Comparison of ENCODE assay signal across 23 cellular contexts in the genomic region with DNA sequence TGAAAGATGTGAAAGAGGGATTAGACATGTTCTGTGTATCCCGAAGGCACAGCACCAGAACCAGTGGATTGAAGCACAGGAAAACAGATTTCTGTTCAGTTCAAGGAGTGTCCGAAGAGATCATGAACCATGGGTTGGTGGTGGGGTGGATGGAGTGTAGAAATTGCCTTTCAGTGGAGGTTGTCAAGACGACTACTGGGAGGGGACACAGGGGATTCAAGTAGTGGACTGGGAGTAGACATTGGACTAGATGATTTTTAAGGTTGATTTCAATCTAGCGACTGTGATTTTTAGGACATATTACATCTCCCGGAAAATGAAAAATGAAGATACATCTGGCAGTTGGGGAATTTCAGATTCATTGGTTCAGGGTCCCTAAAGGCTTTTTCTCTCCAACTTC. TPM values are rescaled to one million over a fixed set of nuclear protein-coding genes. Genes with fewer than 3 reads are reported as not detected.
DNase-seq lines count a peak whose midpoint lies in the region; ATAC-seq, FAIRE-seq and TF ChIP-seq lines count a peak whose summit lies in the region.
"Had no signal": no experiment of that assay in that cellular context is flagged by ENCODE, and none has a peak within 500 bp of the region (broad histone marks: within the 10 kb centered on the region; RNA-seq: fewer than 3 reads in every experiment).

No MANE protein-coding gene starts in this region.

- peak overlapping the region; percentile 58 for H2BK15ac ChIP-seq in mesenchymal stem cell (ENCODE audit: low read depth, poor library complexity, severe bottlenecking)

- no peaks in the 10 kb centered on the region for H3K9me3 Mint-ChIP-seq in T-helper 1 cell treated with Interleukin-12 subunit alpha and Interleukin-12 subunit beta and Interleukin-4 antibody, amounts not matched to agents 30 μg/mL and 1 μg/mL, for 36 hours
- H3K9me3 Mint-ChIP-seq in CD8-positive, alpha-beta T cell: no peaks in the 10 kb centered on the region
- H3K9me3 Mint-ChIP-seq in activated CD8-positive, alpha-beta T cell treated with anti-CD3 and anti-CD28 coated beads, Interleukin-2, amount 10 ng/mL, durations not matched to agents 7 days and 5 days (ENCODE audit: insufficient read depth): no peaks in the 10 kb centered on the region
- no peaks in the 10 kb centered on the region for H3K9me3 Mint-ChIP-seq in GM23338
- H3K9me3 Mint-ChIP-seq: central memory CD8-positive, alpha-beta T cell; nephron had no signal

- H3K18ac ChIP-seq in mesenchymal stem cell (ENCODE audit: low read depth in 1 of 2, low read length in 2 of 2): no peak overlapping the region

- H3K4me3 ChIP-seq in CD8-positive, alpha-beta T cell (ENCODE audit: low read depth, low read length): no peak overlapping the region
- H3K4me3 ChIP-seq in mesenchymal stem cell (ENCODE audit: insufficient read depth in 1 of 2, low read depth in 1 of 2, low read length in 2 of 2) (no peak overlapping the region), GM23338 (no peak overlapping the region), right atrium auricular region (no peak overlapping the region)
- H3K4me3 ChIP-seq: esophagus muscularis mucosa, GM12878, lung, prostate gland, skin epidermis had no signal

- WGBS in mesenchymal stem cell: 92% methylated on average over 5 of the region's 5 CpGs

- FAIRE-seq in GM19239 (lab: Jason Lieb, UNC): no peak
- FAIRE-seq: GM12878 had no signal

- no peak overlapping the region for H3K27ac ChIP-seq in CD8-positive, alpha-beta T cell (ENCODE audit: low read depth, low read length)
- H3K27ac ChIP-seq in mesenchymal stem cell (ENCODE audit: low read length, poor library complexity, severe bottlenecking) (no peak overlapping the region), GM23338 (ENCODE audit: low read depth) (no peak overlapping the region), right atrium auricular region (no peak overlapping the region)
- H3K27ac ChIP-seq: 22Rv1, esophagus muscularis mucosa, prostate gland had no signal

- no peaks in the 10 kb centered on the region for H3K27me3 ChIP-seq in CD8-positive, alpha-beta T cell (ENCODE audit: insufficient read depth, low read length)
- H3K27me3 ChIP-seq in mesenchymal stem cell (ENCODE audit: control insufficient read depth in 1 of 2, insufficient read depth in 1 of 2, low read length in 2 of 2) (no peaks in the 10 kb centered on the region), GM23338 (ENCODE audit: insufficient read depth) (no peaks in the 10 kb centered on the region), right atrium auricular region (no peaks in the 10 kb centered on the region)
- H3K27me3 ChIP-seq: esophagus muscularis mucosa had no signal

- H2BK12ac ChIP-seq in mesenchymal stem cell (ENCODE audit: low read length in 2 of 2): no peak overlapping the region

- H2AFZ ChIP-seq in mesenchymal stem cell (ENCODE audit: low read depth, low read length) (no peak overlapping the region), GM23338 (no peak overlapping the region)

- no peaks in the 10 kb centered on the region for H3K27me3 Mint-ChIP-seq in T-helper 1 cell treated with Interleukin-12 subunit alpha and Interleukin-12 subunit beta and Interleukin-4 antibody, amounts not matched to agents 30 μg/mL and 1 μg/mL, for 36 hours (ENCODE audit: low read depth)
- no peaks in the 10 kb centered on the region for H3K27me3 Mint-ChIP-seq in CD8-positive, alpha-beta T cell (ENCODE audit: low read depth)
- H3K27me3 Mint-ChIP-seq in activated CD8-positive, alpha-beta T cell treated with anti-CD3 and anti-CD28 coated beads, Interleukin-2, amount 10 ng/mL, durations not matched to agents 7 days and 5 days (ENCODE audit: low read depth): no peaks in the 10 kb centered on the region
- H3K27me3 Mint-ChIP-seq in GM23338 (ENCODE audit: insufficient read depth, low read depth, poor library complexity): peaks cover 3% of the 10 kb centered on the region
- H3K27me3 Mint-ChIP-seq: central memory CD8-positive, alpha-beta T cell had no signal

- H2BK5ac ChIP-seq in mesenchymal stem cell (ENCODE audit: low read depth, low read length, poor library complexity, severe bottlenecking): no peak overlapping the region

- TF ChIP-seq CTCF in CD8-positive, alpha-beta T cell (IDR thresholded peaks at IDR 0.05): no peak
- TF ChIP-seq CTCF in GM23338 (conservative IDR thresholded peaks at IDR 0.05; ENCODE audit: low read depth in 2 of 2): no peak
- no peak for TF ChIP-seq CTCF in right atrium auricular region (IDR thresholded peaks at IDR 0.05)

- peak overlapping the region; percentile 52 for H3K4me3 Mint-ChIP-seq in T-helper 1 cell treated with Interleukin-12 subunit alpha and Interleukin-12 subunit beta and Interleukin-4 antibody, amounts not matched to agents 30 μg/mL and 1 μg/mL, for 36 hours
- H3K4me3 Mint-ChIP-seq in CD8-positive, alpha-beta T cell: peak overlapping the region; percentile 24
- no peak overlapping the region for H3K4me3 Mint-ChIP-seq in activated CD8-positive, alpha-beta T cell treated with anti-CD3 and anti-CD28 coated beads, Interleukin-2, amount 10 ng/mL, durations not matched to agents 7 days and 5 days
- no peak overlapping the region for H3K4me3 Mint-ChIP-seq in GM23338
- H3K4me3 Mint-ChIP-seq: nephron had no signal

- H3K79me2 ChIP-seq in GM23338 (replicated peaks; ENCODE audit: insufficient read depth): no peaks in the 10 kb centered on the region

- H3K4ac ChIP-seq in mesenchymal stem cell (ENCODE audit: low read depth in 1 of 2, low read length in 2 of 2): no peak overlapping the region

- H3K36me3 Mint-ChIP-seq in T-helper 1 cell treated with Interleukin-12 subunit alpha and Interleukin-12 subunit beta and Interleukin-4 antibody, amounts not matched to agents 30 μg/mL and 1 μg/mL, for 36 hours (ENCODE audit: low read depth): peaks cover 20% of the 10 kb centered on the region
- peaks cover 33% of the 10 kb centered on the region for H3K36me3 Mint-ChIP-seq in CD8-positive, alpha-beta T cell
- H3K36me3 Mint-ChIP-seq in activated CD8-positive, alpha-beta T cell treated with anti-CD3 and anti-CD28 coated beads, Interleukin-2, amount 10 ng/mL, durations not matched to agents 7 days and 5 days (ENCODE audit: low read depth): peaks cover 44% of the 10 kb centered on the region
- no peaks in the 10 kb centered on the region; the same call in 2 of the 3 replicates for H3K36me3 Mint-ChIP-seq in GM23338 (ENCODE audit: low read depth)

- no peaks in the 10 kb centered on the region for H3K9me2 ChIP-seq in GM23338 (ENCODE audit: insufficient read depth)

- H4K20me1 ChIP-seq in GM23338 (replicated peaks; ENCODE audit: insufficient read depth): no peaks in the 10 kb centered on the region

- no peak overlapping the region for H4K91ac ChIP-seq in mesenchymal stem cell (ENCODE audit: low read length)

- no peak overlapping the region for H3K14ac ChIP-seq in mesenchymal stem cell (ENCODE audit: low read length in 2 of 2)

- peaks cover 84% of the 10 kb centered on the region for H3K4me1 Mint-ChIP-seq in T-helper 1 cell treated with Interleukin-12 subunit alpha and Interleukin-12 subunit beta and Interleukin-4 antibody, amounts not matched to agents 30 μg/mL and 1 μg/mL, for 36 hours (ENCODE audit: low read depth)
- H3K4me1 Mint-ChIP-seq in CD8-positive, alpha-beta T cell (ENCODE audit: low read depth): peaks cover 91% of the 10 kb centered on the region
- peaks cover 91% of the 10 kb centered on the region for H3K4me1 Mint-ChIP-seq in activated CD8-positive, alpha-beta T cell treated with anti-CD3 and anti-CD28 coated beads, Interleukin-2, amount 10 ng/mL, durations not matched to agents 7 days and 5 days (ENCODE audit: low read depth)
- H3K4me1 Mint-ChIP-seq in GM23338: peaks cover 28% of the 10 kb centered on the region

- CTCF ChIA-PET in CD8-positive, alpha-beta T cell (lab: Charles Lee): interaction anchor here (0.9 to 3.8 kb wide), 2 partner anchors 12 to 92 kb away, joined by 3 to 20 read pairs; no protein-coding TSS in a partner anchor
- CTCF ChIA-PET in activated CD8-positive, alpha-beta T cell treated with anti-CD3 and anti-CD28 coated beads, Interleukin-2, amount 10 ng/mL, durations not matched to agents 7 days and 5 days (lab: Charles Lee): interaction anchor here (0.7 kb wide), 1 partner anchor 92 kb away, joined by 3 read pairs; no protein-coding TSS in a partner anchor

- H3K79me1 ChIP-seq in mesenchymal stem cell (replicated peaks; ENCODE audit: low read length, poor library complexity, severe bottlenecking): peaks cover 24% of the 10 kb centered on the region

- DNase-seq in T-helper 1 cell (no peak), mesenchymal stem cell (no peak), GM19239 (ENCODE audit: insufficient read length, low spot score) (no peak), GM23338 (ENCODE audit: low spot score) (no peak), right atrium auricular region (ENCODE audit: low spot score) (no peak)
- DNase-seq in CD8-positive, alpha-beta T cell: no peak
- peak; percentile 19 for DNase-seq in activated CD8-positive, alpha-beta T cell treated with anti-CD3 and anti-CD28 coated beads, Interleukin-2, amount 10 ng/mL, durations not matched to agents 7 days and 5 days
- DNase-seq: activated CD4-positive, CD25-positive, alpha-beta regulatory T cell; anterior cingulate cortex; GF-D8; NCI-H1048; NCI-H2029 treated with DMSO at 0.1 percent for 48 hours; Right ventricle myocardium superior; stimulated activated CD4-positive, alpha-beta T cell treated with anti-CD3 and anti-CD28 coated beads, Interleukin-4, amount 100 ng/mL, for 24 hours had no signal

- no peak overlapping the region for H2BK120ac ChIP-seq in mesenchymal stem cell (ENCODE audit: low read depth, low read length)

- H2AK5ac ChIP-seq in mesenchymal stem cell (ENCODE audit: low read length, severe bottlenecking): peak overlapping the region; percentile 74

- no peak overlapping the region for H3K23ac ChIP-seq in mesenchymal stem cell (ENCODE audit: low read length in 2 of 2)

- intact Hi-C loops in CD8-positive, alpha-beta T cell (cut with DNase I, micrococcal nuclease): loop anchor here in 1 of 2 experiments (1.0 to 5.0 kb wide), 3 partner anchors 10 to 132 kb away; partner anchors contain the start of genes HSD17B4 and TNFAIP8

- peaks cover 95% of the 10 kb centered on the region for H3K4me1 ChIP-seq in CD8-positive, alpha-beta T cell (ENCODE audit: insufficient read depth, low read length)
- peaks cover 15% of the 10 kb centered on the region for H3K4me1 ChIP-seq in mesenchymal stem cell (ENCODE audit: control insufficient read depth, insufficient read depth, low read depth, low read length)
- peaks cover 25% of the 10 kb centered on the region for H3K4me1 ChIP-seq in GM23338 (ENCODE audit: insufficient read depth)
- H3K4me1 ChIP-seq in right atrium auricular region: peaks cover 0 to 15% of the 10 kb centered on the region in 2 donors

- ATAC-seq in CD8-positive, alpha-beta T cell: no peak
- no peak for ATAC-seq in activated CD8-positive, alpha-beta T cell treated with anti-CD3 and anti-CD28 coated beads, Interleukin-2, amount 10 ng/mL, durations not matched to agents 7 days and 5 days
- ATAC-seq in GM23338: no peak
- ATAC-seq: GM12878 had no signal

- no peaks in the 10 kb centered on the region for H3F3A ChIP-seq in GM23338 (replicated peaks; ENCODE audit: low read depth)

- H3K4me2 ChIP-seq in mesenchymal stem cell (ENCODE audit: low read length, poor library complexity, severe bottlenecking) (no peak overlapping the region), GM23338 (no peak overlapping the region)

- no peak overlapping the region for H4K8ac ChIP-seq in mesenchymal stem cell (ENCODE audit: low read length)

- H3K27ac Mint-ChIP-seq in T-helper 1 cell treated with Interleukin-12 subunit alpha and Interleukin-12 subunit beta and Interleukin-4 antibody, amounts not matched to agents 30 μg/mL and 1 μg/mL, for 36 hours: peak overlapping the region; percentile 72
- peak overlapping the region; percentile 95 for H3K27ac Mint-ChIP-seq in CD8-positive, alpha-beta T cell
- H3K27ac Mint-ChIP-seq in activated CD8-positive, alpha-beta T cell treated with anti-CD3 and anti-CD28 coated beads, Interleukin-2, amount 10 ng/mL, durations not matched to agents 7 days and 5 days: peak overlapping the region; percentile 85
- no peak overlapping the region for H3K27ac Mint-ChIP-seq in GM23338
- H3K27ac Mint-ChIP-seq: nephron had no signal

- H3K9me3 ChIP-seq in CD8-positive, alpha-beta T cell (ENCODE audit: low read length): no peaks in the 10 kb centered on the region
- H3K9me3 ChIP-seq in mesenchymal stem cell (ENCODE audit: control insufficient read depth, low read length) (no peaks in the 10 kb centered on the region), right atrium auricular region (no peaks in the 10 kb centered on the region)
- H3K9me3 ChIP-seq: esophagus muscularis mucosa, prostate gland had no signal

- POLR2A ChIA-PET in CD8-positive, alpha-beta T cell (lab: Charles Lee): interaction anchor here (1.1 kb wide), 1 partner anchor 21 kb away, joined by 3 read pairs; no protein-coding TSS in a partner anchor
- POLR2A ChIA-PET in activated CD8-positive, alpha-beta T cell treated with anti-CD3 and anti-CD28 coated beads, Interleukin-2, amount 10 ng/mL, durations not matched to agents 7 days and 5 days (lab: Charles Lee): no interaction called here

- H3K36me3 ChIP-seq in CD8-positive, alpha-beta T cell (ENCODE audit: insufficient read depth, low read length): no peaks in the 10 kb centered on the region
- no peaks in the 10 kb centered on the region for H3K36me3 ChIP-seq in mesenchymal stem cell (ENCODE audit: control insufficient read depth in 1 of 2, insufficient read depth in 2 of 2, low read depth in 1 of 2, low read length in 2 of 2)
- H3K36me3 ChIP-seq in GM23338 (ENCODE audit: insufficient read depth): no peaks in the 10 kb centered on the region
- no peaks in the 10 kb centered on the region for H3K36me3 ChIP-seq in right atrium auricular region
- H3K36me3 ChIP-seq: esophagus muscularis mucosa, prostate gland had no signal

- H3K9ac ChIP-seq in mesenchymal stem cell (ENCODE audit: low read length): no peak overlapping the region

RNA-seq across cellular contexts. Expression of gene TNFAIP8, which starts 35.9 kb away (rescaled TPM):
- total RNA-seq in CD8-positive, alpha-beta T cell: 10 to 100 TPM; 62.3 to 63.0 TPM
- 100 to 1,000 TPM; 123 to 127 TPM for total RNA-seq in activated CD8-positive, alpha-beta T cell treated with anti-CD3 and anti-CD28 coated beads, Interleukin-2, amount 10 ng/mL, durations not matched to agents 7 days and 5 days
- 14.4 TPM for polyA plus RNA-seq in mesenchymal stem cell (2013, experiment 1 of 2)
- 15.0 TPM for polyA plus RNA-seq in mesenchymal stem cell (2013, experiment 2 of 2)
- total RNA-seq in GM23338 (2014; rRNA removed; shearing (Covaris generic)): 29.2 and 30.1 TPM in 2 replicates
- 10.6 and 12.8 TPM in 2 replicates for polyA plus RNA-seq in GM23338 (2016; fragmentation: Nextera tagmentation; extraction: Ambion mirVana)
- total RNA-seq in right atrium auricular region: 1 to 10 TPM; 5.6 to 8.9 TPM

Comparison
In these comparisons a context has a peak if more than half of its experiments do, and no peak if none do; other contexts are left out.
1. H3K4me3 Mint-ChIP-seq: peak in T-helper 1 cell treated with Interleukin-12 subunit alpha and Interleukin-12 subunit beta and Interleukin-4 antibody, amounts not matched to agents 30 μg/mL and 1 μg/mL, for 36 hours (single experiment) and CD8-positive, alpha-beta T cell (single experiment); none in activated CD8-positive, alpha-beta T cell treated with anti-CD3 and anti-CD28 coated beads, Interleukin-2, amount 10 ng/mL, durations not matched to agents 7 days and 5 days (single experiment) and GM23338 (single experiment).